ENCODE assay signal across 1 cellular context in genomic region chr5:16885635-16886365, GRCh38.
TF ChIP-seq lines count a peak whose summit lies in the region.

No MANE protein-coding gene starts in this region.

TF ChIP-seq in HEK293, 187 proteins besides CTCF, POLR2A, EP300 and RAD21 (continued from another document):
- TF ChIP-seq PRDM10 (tag by site-specific recombination; IDR thresholded peaks at IDR 0.05): peak; percentile 80
- no peak for TF ChIP-seq ZNF521 (tag by site-specific recombination; IDR thresholded peaks at IDR 0.05)
- TF ChIP-seq PATZ1 (tag by site-specific recombination; IDR thresholded peaks at IDR 0.05): no peak
- peak; percentile 62; the same call in 1 of the 2 replicates for TF ChIP-seq ZIC2 (tag by site-specific recombination; IDR thresholded peaks at IDR 0.05)
- TF ChIP-seq ZNF629 (tag by site-specific recombination; IDR thresholded peaks at IDR 0.05): no peak
- TF ChIP-seq PRDM6 (tag by site-specific recombination; IDR thresholded peaks at IDR 0.05): peak; percentile 64; the same call in 1 of the 2 replicates
- no peak for TF ChIP-seq HOXA7 (CRISPR knock-in tag; IDR thresholded peaks at IDR 0.05; ENCODE audit: borderline replicate concordance)
- no peak for TF ChIP-seq ZFHX2 (tag by site-specific recombination; conservative IDR thresholded peaks at IDR 0.05)
- TF ChIP-seq ZNF292 (tag by site-specific recombination; IDR thresholded peaks at IDR 0.05; ENCODE audit: borderline replicate concordance, low read depth): no peak
- no peak for TF ChIP-seq ZBTB10 (tag by site-specific recombination; IDR thresholded peaks at IDR 0.05)
- no peak for TF ChIP-seq PRDM1 (tag by site-specific recombination; IDR thresholded peaks at IDR 0.05)
- no peak for TF ChIP-seq BCL6B (tag by site-specific recombination; IDR thresholded peaks at IDR 0.05)
- no peak for TF ChIP-seq ZBTB48 (tag by site-specific recombination; IDR thresholded peaks at IDR 0.05)
- TF ChIP-seq OVOL3 (tag by site-specific recombination; IDR thresholded peaks at IDR 0.05): no peak
- no peak for TF ChIP-seq ZNF76 (tag by site-specific recombination; IDR thresholded peaks at IDR 0.05; ENCODE audit: borderline replicate concordance, low read depth)
